Comparison of ENCODE assay signal across 1 cellular context in genomic region chr9:109250311-109250741, GRCh38.
TF ChIP-seq lines count a peak whose summit lies in the region.

No MANE protein-coding gene starts in this region.

TF ChIP-seq in HepG2, 621 proteins besides CTCF, POLR2A, EP300 and RAD21 (continued from another document and continues in another):
- TF ChIP-seq MBD4 (IDR thresholded peaks at IDR 0.05; ENCODE audit: borderline replicate concordance, low read length) (0 out of 2 replicates have a peak, but pooled peaks have one; percentile 8), ZNF570 (CRISPR knock-in tag; IDR thresholded peaks at IDR 0.05; ENCODE audit: borderline replicate concordance) (0 out of 2 replicates have a peak, but pooled peaks have one; percentile 37), SOX5 (CRISPR knock-in tag; IDR thresholded peaks at IDR 0.05; ENCODE audit: borderline replicate concordance) (peak; percentile 67; the same call in 1 of the 2 replicates), SOX13 (IDR thresholded peaks at IDR 0.05) (no peak), SOX13 (CRISPR knock-in tag; conservative IDR thresholded peaks at IDR 0.05 in 1 of 2, IDR thresholded peaks at IDR 0.05 in 1 of 2) (peak in 1 of 2 experiments; percentile 41; a peak in 1 of 4 replicates), HDAC2 (CRISPR knock-in tag; IDR thresholded peaks at IDR 0.05) (peak; percentile 18; the same call in 1 of the 2 replicates), ZNF329 (CRISPR knock-in tag; IDR thresholded peaks at IDR 0.05; ENCODE audit: low read depth) (no peak), ARNTL (CRISPR knock-in tag; IDR thresholded peaks at IDR 0.05) (no peak), ELF3 (CRISPR knock-in tag; IDR thresholded peaks at IDR 0.05) (no peak), LBX2 (CRISPR knock-in tag; IDR thresholded peaks at IDR 0.05; ENCODE audit: borderline replicate concordance) (no peak), ZNF761 (CRISPR knock-in tag; conservative IDR thresholded peaks at IDR 0.05) (no peak), ZNF839 (CRISPR knock-in tag; IDR thresholded peaks at IDR 0.05; ENCODE audit: borderline replicate concordance) (no peak), HNF4G (IDR thresholded peaks at IDR 0.05; ENCODE audit: borderline replicate concordance, low read depth, low read length) (0 out of 2 replicates have a peak, but pooled peaks have one; percentile 25), HNF4G (CRISPR knock-in tag; IDR thresholded peaks at IDR 0.05; ENCODE audit: borderline replicate concordance, low read depth) (no peak), FOXA1 (IDR thresholded peaks at IDR 0.05) (no peak), FOXA1 (CRISPR knock-in tag; IDR thresholded peaks at IDR 0.05) (0 out of 2 replicates have a peak, but pooled peaks have one; percentile 6), ZNF230 (CRISPR knock-in tag; IDR thresholded peaks at IDR 0.05) (0 out of 2 replicates have a peak, but pooled peaks have one; percentile 18), ZFYVE20 (CRISPR knock-in tag; IDR thresholded peaks at IDR 0.05; ENCODE audit: borderline replicate concordance, low read depth) (no peak), PAX8 (CRISPR knock-in tag; IDR thresholded peaks at IDR 0.05; ENCODE audit: borderline replicate concordance) (0 out of 2 replicates have a peak, but pooled peaks have one; percentile 19), ZNF564 (CRISPR knock-in tag; IDR thresholded peaks at IDR 0.05) (0 out of 2 replicates have a peak, but pooled peaks have one; percentile 16), HNF4A (CRISPR knock-in tag; IDR thresholded peaks at IDR 0.05) (peak; percentile 67), ZBTB7A (CRISPR knock-in tag; IDR thresholded peaks at IDR 0.05) (no peak), TBL1XR1 (IDR thresholded peaks at IDR 0.05; ENCODE audit: borderline replicate concordance, low read length, partially characterized antibody) (no peak), ZBTB3 (CRISPR knock-in tag; IDR thresholded peaks at IDR 0.05; ENCODE audit: borderline replicate concordance, low read depth) (0 out of 2 replicates have a peak, but pooled peaks have one; percentile 8), SYNCRIP (IDR thresholded peaks at IDR 0.05; ENCODE audit: insufficient read depth, low read depth, low read length) (no peak), ZNF407 (CRISPR knock-in tag; IDR thresholded peaks at IDR 0.05; ENCODE audit: not compliant biosample characterization) (peak; percentile 6), SKI (IDR thresholded peaks at IDR 0.05; ENCODE audit: partially characterized antibody) (peak; percentile 7), ZNF607 (CRISPR knock-in tag; IDR thresholded peaks at IDR 0.05; ENCODE audit: borderline replicate concordance) (0 out of 2 replicates have a peak, but pooled peaks have one; percentile 39)
- TF ChIP-seq, protein P1, sequence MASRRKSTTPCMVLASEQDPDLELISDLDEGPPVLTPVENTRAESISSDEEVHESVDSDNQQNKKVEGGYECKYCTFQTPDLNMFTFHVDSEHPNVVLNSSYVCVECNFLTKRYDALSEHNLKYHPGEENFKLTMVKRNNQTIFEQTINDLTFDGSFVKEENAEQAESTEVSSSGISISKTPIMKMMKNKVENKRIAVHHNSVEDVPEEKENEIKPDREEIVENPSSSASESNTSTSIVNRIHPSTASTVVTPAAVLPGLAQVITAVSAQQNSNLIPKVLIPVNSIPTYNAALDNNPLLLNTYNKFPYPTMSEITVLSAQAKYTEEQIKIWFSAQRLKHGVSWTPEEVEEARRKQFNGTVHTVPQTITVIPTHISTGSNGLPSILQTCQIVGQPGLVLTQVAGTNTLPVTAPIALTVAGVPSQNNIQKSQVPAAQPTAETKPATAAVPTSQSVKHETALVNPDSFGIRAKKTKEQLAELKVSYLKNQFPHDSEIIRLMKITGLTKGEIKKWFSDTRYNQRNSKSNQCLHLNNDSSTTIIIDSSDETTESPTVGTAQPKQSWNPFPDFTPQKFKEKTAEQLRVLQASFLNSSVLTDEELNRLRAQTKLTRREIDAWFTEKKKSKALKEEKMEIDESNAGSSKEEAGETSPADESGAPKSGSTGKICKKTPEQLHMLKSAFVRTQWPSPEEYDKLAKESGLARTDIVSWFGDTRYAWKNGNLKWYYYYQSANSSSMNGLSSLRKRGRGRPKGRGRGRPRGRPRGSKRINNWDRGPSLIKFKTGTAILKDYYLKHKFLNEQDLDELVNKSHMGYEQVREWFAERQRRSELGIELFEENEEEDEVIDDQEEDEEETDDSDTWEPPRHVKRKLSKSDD (CRISPR knock-in tag; IDR thresholded peaks at IDR 0.05; ENCODE audit: low read depth) = no peak
- TF ChIP-seq, protein P2, sequence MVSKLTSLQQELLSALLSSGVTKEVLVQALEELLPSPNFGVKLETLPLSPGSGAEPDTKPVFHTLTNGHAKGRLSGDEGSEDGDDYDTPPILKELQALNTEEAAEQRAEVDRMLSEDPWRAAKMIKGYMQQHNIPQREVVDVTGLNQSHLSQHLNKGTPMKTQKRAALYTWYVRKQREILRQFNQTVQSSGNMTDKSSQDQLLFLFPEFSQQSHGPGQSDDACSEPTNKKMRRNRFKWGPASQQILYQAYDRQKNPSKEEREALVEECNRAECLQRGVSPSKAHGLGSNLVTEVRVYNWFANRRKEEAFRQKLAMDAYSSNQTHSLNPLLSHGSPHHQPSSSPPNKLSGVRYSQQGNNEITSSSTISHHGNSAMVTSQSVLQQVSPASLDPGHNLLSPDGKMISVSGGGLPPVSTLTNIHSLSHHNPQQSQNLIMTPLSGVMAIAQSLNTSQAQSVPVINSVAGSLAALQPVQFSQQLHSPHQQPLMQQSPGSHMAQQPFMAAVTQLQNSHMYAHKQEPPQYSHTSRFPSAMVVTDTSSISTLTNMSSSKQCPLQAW (CRISPR knock-in tag; IDR thresholded peaks at IDR 0.05) = peak; percentile 58; the same call in 1 of the 2 replicates
- TF ChIP-seq, protein P3, sequence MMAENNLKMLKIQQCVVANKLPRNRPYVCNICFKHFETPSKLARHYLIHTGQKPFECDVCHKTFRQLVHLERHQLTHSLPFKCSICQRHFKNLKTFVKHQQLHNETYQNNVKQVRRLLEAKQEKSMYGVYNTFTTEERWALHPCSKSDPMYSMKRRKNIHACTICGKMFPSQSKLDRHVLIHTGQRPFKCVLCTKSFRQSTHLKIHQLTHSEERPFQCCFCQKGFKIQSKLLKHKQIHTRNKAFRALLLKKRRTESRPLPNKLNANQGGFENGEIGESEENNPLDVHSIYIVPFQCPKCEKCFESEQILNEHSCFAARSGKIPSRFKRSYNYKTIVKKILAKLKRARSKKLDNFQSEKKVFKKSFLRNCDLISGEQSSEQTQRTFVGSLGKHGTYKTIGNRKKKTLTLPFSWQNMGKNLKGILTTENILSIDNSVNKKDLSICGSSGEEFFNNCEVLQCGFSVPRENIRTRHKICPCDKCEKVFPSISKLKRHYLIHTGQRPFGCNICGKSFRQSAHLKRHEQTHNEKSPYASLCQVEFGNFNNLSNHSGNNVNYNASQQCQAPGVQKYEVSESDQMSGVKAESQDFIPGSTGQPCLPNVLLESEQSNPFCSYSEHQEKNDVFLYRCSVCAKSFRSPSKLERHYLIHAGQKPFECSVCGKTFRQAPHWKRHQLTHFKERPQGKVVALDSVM (CRISPR knock-in tag; IDR thresholded peaks at IDR 0.05) = no peak
- TF ChIP-seq, protein P4, sequence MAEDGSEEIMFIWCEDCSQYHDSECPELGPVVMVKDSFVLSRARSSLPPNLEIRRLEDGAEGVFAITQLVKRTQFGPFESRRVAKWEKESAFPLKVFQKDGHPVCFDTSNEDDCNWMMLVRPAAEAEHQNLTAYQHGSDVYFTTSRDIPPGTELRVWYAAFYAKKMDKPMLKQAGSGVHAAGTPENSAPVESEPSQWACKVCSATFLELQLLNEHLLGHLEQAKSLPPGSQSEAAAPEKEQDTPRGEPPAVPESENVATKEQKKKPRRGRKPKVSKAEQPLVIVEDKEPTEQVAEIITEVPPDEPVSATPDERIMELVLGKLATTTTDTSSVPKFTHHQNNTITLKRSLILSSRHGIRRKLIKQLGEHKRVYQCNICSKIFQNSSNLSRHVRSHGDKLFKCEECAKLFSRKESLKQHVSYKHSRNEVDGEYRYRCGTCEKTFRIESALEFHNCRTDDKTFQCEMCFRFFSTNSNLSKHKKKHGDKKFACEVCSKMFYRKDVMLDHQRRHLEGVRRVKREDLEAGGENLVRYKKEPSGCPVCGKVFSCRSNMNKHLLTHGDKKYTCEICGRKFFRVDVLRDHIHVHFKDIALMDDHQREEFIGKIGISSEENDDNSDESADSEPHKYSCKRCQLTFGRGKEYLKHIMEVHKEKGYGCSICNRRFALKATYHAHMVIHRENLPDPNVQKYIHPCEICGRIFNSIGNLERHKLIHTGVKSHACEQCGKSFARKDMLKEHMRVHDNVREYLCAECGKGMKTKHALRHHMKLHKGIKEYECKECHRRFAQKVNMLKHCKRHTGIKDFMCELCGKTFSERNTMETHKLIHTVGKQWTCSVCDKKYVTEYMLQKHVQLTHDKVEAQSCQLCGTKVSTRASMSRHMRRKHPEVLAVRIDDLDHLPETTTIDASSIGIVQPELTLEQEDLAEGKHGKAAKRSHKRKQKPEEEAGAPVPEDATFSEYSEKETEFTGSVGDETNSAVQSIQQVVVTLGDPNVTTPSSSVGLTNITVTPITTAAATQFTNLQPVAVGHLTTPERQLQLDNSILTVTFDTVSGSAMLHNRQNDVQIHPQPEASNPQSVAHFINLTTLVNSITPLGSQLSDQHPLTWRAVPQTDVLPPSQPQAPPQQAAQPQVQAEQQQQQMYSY (CRISPR knock-in tag; IDR thresholded peaks at IDR 0.05) = peak; percentile 22; the same call in 1 of the 2 replicates
- TF ChIP-seq, protein P5, sequence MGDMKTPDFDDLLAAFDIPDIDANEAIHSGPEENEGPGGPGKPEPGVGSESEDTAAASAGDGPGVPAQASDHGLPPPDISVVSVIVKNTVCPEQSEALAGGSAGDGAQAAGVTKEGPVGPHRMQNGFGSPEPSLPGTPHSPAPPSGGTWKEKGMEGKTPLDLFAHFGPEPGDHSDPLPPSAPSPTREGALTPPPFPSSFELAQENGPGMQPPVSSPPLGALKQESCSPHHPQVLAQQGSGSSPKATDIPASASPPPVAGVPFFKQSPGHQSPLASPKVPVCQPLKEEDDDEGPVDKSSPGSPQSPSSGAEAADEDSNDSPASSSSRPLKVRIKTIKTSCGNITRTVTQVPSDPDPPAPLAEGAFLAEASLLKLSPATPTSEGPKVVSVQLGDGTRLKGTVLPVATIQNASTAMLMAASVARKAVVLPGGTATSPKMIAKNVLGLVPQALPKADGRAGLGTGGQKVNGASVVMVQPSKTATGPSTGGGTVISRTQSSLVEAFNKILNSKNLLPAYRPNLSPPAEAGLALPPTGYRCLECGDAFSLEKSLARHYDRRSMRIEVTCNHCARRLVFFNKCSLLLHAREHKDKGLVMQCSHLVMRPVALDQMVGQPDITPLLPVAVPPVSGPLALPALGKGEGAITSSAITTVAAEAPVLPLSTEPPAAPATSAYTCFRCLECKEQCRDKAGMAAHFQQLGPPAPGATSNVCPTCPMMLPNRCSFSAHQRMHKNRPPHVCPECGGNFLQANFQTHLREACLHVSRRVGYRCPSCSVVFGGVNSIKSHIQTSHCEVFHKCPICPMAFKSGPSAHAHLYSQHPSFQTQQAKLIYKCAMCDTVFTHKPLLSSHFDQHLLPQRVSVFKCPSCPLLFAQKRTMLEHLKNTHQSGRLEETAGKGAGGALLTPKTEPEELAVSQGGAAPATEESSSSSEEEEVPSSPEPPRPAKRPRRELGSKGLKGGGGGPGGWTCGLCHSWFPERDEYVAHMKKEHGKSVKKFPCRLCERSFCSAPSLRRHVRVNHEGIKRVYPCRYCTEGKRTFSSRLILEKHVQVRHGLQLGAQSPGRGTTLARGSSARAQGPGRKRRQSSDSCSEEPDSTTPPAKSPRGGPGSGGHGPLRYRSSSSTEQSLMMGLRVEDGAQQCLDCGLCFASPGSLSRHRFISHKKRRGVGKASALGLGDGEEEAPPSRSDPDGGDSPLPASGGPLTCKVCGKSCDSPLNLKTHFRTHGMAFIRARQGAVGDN (CRISPR knock-in tag; IDR thresholded peaks at IDR 0.05) = peak; percentile 23
